8 cellular contexts compared by ENCODE assay signal in genomic region chr2:43129676-43130547, GRCh38.
DNase-seq lines count a peak whose midpoint lies in the region; ATAC-seq and TF ChIP-seq lines count a peak whose summit lies in the region.

No MANE protein-coding gene starts in this region.

- peak; percentile 69 for DNase-seq in activated effector memory CD4-positive, alpha-beta T cell treated with anti-CD3 and anti-CD28 coated beads, Interleukin-2, amount 50 U/mL, for 16 hours
- no peak for DNase-seq in activated effector memory CD4-positive, alpha-beta T cell treated with Interleukin-2 at 50 U/mL for 16 hours
- DNase-seq in astrocyte of the cerebellum (ENCODE audit: low read depth) (peak; percentile 42), mesothelial cell of epicardium (ENCODE audit: low spot score in 2 of 2, unreplicated experiment in 2 of 2) (no peak), upper lobe of right lung (peak; percentile 83), DMS79 treated with DMSO at 0.1 percent for 48 hours (lab: John Stamatoyannopoulos, UW) (no peak)
- DNase-seq in effector CD4-positive, alpha-beta T cell, result no peak

- no peak overlapping the region for H3K4me3 ChIP-seq in astrocyte of the cerebellum (ENCODE audit: low read depth, low read length)
- H3K4me3 ChIP-seq in upper lobe of right lung, result no peak overlapping the region

- ATAC-seq in upper lobe of right lung, result peak; percentile 55
- no peak for ATAC-seq in HG02678 (IDR thresholded peaks at IDR 0.05; ENCODE audit: unreplicated experiment)

- H3K27ac Mint-ChIP-seq in mesothelial cell of epicardium, result peak overlapping the region; percentile 79

- H3K9me3 ChIP-seq in upper lobe of right lung, result no peaks in the 10 kb centered on the region

- TF ChIP-seq CTCF in astrocyte of the cerebellum (IDR thresholded peaks at IDR 0.05; ENCODE audit: low read depth, low read length, missing control alignments), result no peak
- TF ChIP-seq CTCF in mesothelial cell of epicardium (IDR thresholded peaks at IDR 0.05; ENCODE audit: unreplicated experiment), result no peak
- TF ChIP-seq CTCF in upper lobe of right lung (IDR thresholded peaks at IDR 0.05), result no peak

- H3K27me3 Mint-ChIP-seq in mesothelial cell of epicardium (ENCODE audit: low read depth), result no peaks in the 10 kb centered on the region

- no peaks in the 10 kb centered on the region for H3K9me3 Mint-ChIP-seq in mesothelial cell of epicardium

- H3K4me1 ChIP-seq in upper lobe of right lung, result peaks cover 61% of the 10 kb centered on the region

- H3K27me3 ChIP-seq in upper lobe of right lung, result no peaks in the 10 kb centered on the region

- peaks cover 35% of the 10 kb centered on the region for H3K4me1 Mint-ChIP-seq in mesothelial cell of epicardium

- in situ Hi-C loops in astrocyte of the cerebellum (cut with HindIII; ENCODE audit: low sequenced_read_pairs), result loop anchor here (10.0 kb wide), 1 partner anchor 55 kb away; no protein-coding TSS in a partner anchor

- no peaks in the 10 kb centered on the region for H3K36me3 ChIP-seq in upper lobe of right lung

- H3K27ac ChIP-seq in upper lobe of right lung, result peak overlapping the region; percentile 86

- intact Hi-C loops in upper lobe of right lung (cut with DNase I), result loop anchor here (10.0 kb wide), 1 partner anchor 95 kb away; the partner anchor contains the start of gene ZFP36L2

- H3K36me3 Mint-ChIP-seq in mesothelial cell of epicardium, result no peaks in the 10 kb centered on the region

- H3K4me3 Mint-ChIP-seq in mesothelial cell of epicardium, result no peak overlapping the region

Comparison
In these comparisons a context has a peak if more than half of its experiments do, and no peak if none do; other contexts are left out.
1. DNase-seq: peak in activated effector memory CD4-positive, alpha-beta T cell treated with anti-CD3 and anti-CD28 coated beads, Interleukin-2, amount 50 U/mL, for 16 hours (single experiment), astrocyte of the cerebellum (single experiment) and upper lobe of right lung (single experiment); none in activated effector memory CD4-positive, alpha-beta T cell treated with Interleukin-2 at 50 U/mL for 16 hours (single experiment), mesothelial cell of epicardium (0 of 2), effector CD4-positive, alpha-beta T cell (single experiment) and DMS79 treated with DMSO at 0.1 percent for 48 hours (single experiment).